ENCODE assay signal across 11 cellular contexts in genomic region chr9:98708103-98708932, GRCh38. TPM values are rescaled to one million over a fixed set of nuclear protein-coding genes. Genes with fewer than 3 reads are reported as not detected.
DNase-seq lines count a peak whose midpoint lies in the region; ATAC-seq and TF ChIP-seq lines count a peak whose summit lies in the region.
"Had no signal": no experiment of that assay in that cellular context is flagged by ENCODE, and none has a peak within 500 bp of the region (broad histone marks: within the 10 kb centered on the region; RNA-seq: fewer than 3 reads in every experiment).

No MANE protein-coding gene starts in this region.

- CTCF ChIA-PET in Calu3 (lab: Charles Lee) = no interaction called here

- no peaks in the 10 kb centered on the region for H3K36me3 ChIP-seq in HUES64 (ENCODE audit: insufficient read depth, low read length)
- H3K36me3 ChIP-seq in esophagus squamous epithelium = no peaks in the 10 kb centered on the region

- peak overlapping the region; percentile 50 for H3K4me3 ChIP-seq in HUES64 (ENCODE audit: low read length)
- H3K4me3 ChIP-seq in esophagus squamous epithelium = peak overlapping the region in 3 of 4 donors; percentile 10 to 54 (median 36)

- TF ChIP-seq POLR2A in esophagus squamous epithelium (IDR thresholded peaks at IDR 0.05) = no peak

- H3K4me3 Mint-ChIP-seq in Calu3 (ENCODE audit: low read depth, unreplicated experiment) (peak overlapping the region; percentile 43), osteocyte (ENCODE audit: unreplicated experiment) (peak overlapping the region; percentile 56)

- DNase-seq in Calu3 (no peak), esophagus squamous epithelium (lab: John Stamatoyannopoulos, UW) (no peak), osteocyte (ENCODE audit: extremely low spot score, unreplicated experiment) (no peak), HT-29 (ENCODE audit: low spot score) (no peak), NCI-H2081 treated with DMSO at 0.1 percent for 48 hours (lab: John Stamatoyannopoulos, UW) (no peak), SIG-M5 treated with dmso at 0.1 percent for 504 hours (lab: John Stamatoyannopoulos, UW; ENCODE audit: unreplicated experiment) (no peak)
- DNase-seq: activated CD4-positive, CD25-positive, alpha-beta regulatory T cell; hippocampal formation; stimulated activated naive CD4-positive, alpha-beta T cell had no signal

- no peaks in the 10 kb centered on the region for H3K4me1 Mint-ChIP-seq in Calu3 (ENCODE audit: low read depth, unreplicated experiment)
- H3K4me1 Mint-ChIP-seq in osteocyte (ENCODE audit: unreplicated experiment) = peaks cover 12% of the 10 kb centered on the region

- no peaks in the 10 kb centered on the region for H3K9me3 ChIP-seq in HUES64 (ENCODE audit: insufficient read depth, low read depth, low read length)
- no peaks in the 10 kb centered on the region for H3K9me3 ChIP-seq in esophagus squamous epithelium

- no peak overlapping the region for H3K27ac ChIP-seq in HUES64 (ENCODE audit: low read depth, low read length)
- H3K27ac ChIP-seq in esophagus squamous epithelium = no peak overlapping the region

- H3K27me3 Mint-ChIP-seq in Calu3 (ENCODE audit: unreplicated experiment) (peaks cover 85% of the 10 kb centered on the region), osteocyte (ENCODE audit: unreplicated experiment) (peaks cover 72% of the 10 kb centered on the region)

- no peaks in the 10 kb centered on the region for H3K4me1 ChIP-seq in HUES64 (ENCODE audit: insufficient read depth, low read length)
- H3K4me1 ChIP-seq in esophagus squamous epithelium = peaks cover 4 to 27% (median 7%) of the 10 kb centered on the region in 3 donors

- H3K9ac ChIP-seq in HUES64 (ENCODE audit: low read depth, low read length) = no peak overlapping the region; the same call in 1 of the 2 replicates

- H3K9me3 Mint-ChIP-seq in Calu3 (ENCODE audit: low read depth, unreplicated experiment) = no peaks in the 10 kb centered on the region
- no peaks in the 10 kb centered on the region for H3K9me3 Mint-ChIP-seq in osteocyte (ENCODE audit: unreplicated experiment)

- no TSS peak for BruUV-seq in Calu3 (replicated peaks; lab: Mats Ljungman, UMichigan)

- peaks cover 90% of the 10 kb centered on the region for H3K27me3 ChIP-seq in HUES64 (ENCODE audit: insufficient read depth, low read length)
- H3K27me3 ChIP-seq in esophagus squamous epithelium = peaks cover 9 to 93% (median 23%) of the 10 kb centered on the region in 4 donors

- 2% methylated on average over 89 of the region's 89 CpGs for WGBS in HUES64
- 5% methylated on average over 4 of the region's 89 CpGs; no CpG with 5 or more reads in 1 of the 2 donors for WGBS in esophagus squamous epithelium, 2 donors

- H3K27ac Mint-ChIP-seq in Calu3 (ENCODE audit: unreplicated experiment) (no peak overlapping the region), osteocyte (ENCODE audit: unreplicated experiment) (no peak overlapping the region)

- H3K36me3 Mint-ChIP-seq in Calu3 (ENCODE audit: insufficient read depth, unreplicated experiment) (no peaks in the 10 kb centered on the region), osteocyte (ENCODE audit: unreplicated experiment) (no peaks in the 10 kb centered on the region)

- intact Hi-C loops in Calu3 (cut with micrococcal nuclease; ENCODE audit: unreplicated experiment) (loop anchor here (10.0 kb wide), 2 partner anchors 134 to 394 kb away; no protein-coding TSS in a partner anchor), esophagus squamous epithelium (cut with DNase I) (no loop called here)

- TF ChIP-seq CTCF in Calu3 (IDR thresholded peaks at IDR 0.05; ENCODE audit: unreplicated experiment) (no peak), esophagus squamous epithelium (IDR thresholded peaks at IDR 0.05) (no peak), osteocyte (IDR thresholded peaks at IDR 0.05) (no peak)

- ATAC-seq in activated CD4-positive, CD25-positive, alpha-beta regulatory T cell treated with anti-CD3 and anti-CD28 coated beads, Interleukin-2, amount 50 U/mL, for 24 hours = no peak

RNA-seq across cellular contexts. Expression of gene GABBR2, which starts 0.4 kb away (rescaled TPM):
- 0.33 TPM in 1 of 2 replicates, not detected in the other for total RNA-seq in Calu3 (2022)
- polyA plus RNA-seq in HUES64 (2013, experiment 1 of 2) = 0.85 TPM
- polyA plus RNA-seq in HUES64 (2013, experiment 2 of 2) = 0.70 TPM
- not detected for total RNA-seq in esophagus squamous epithelium
- not detected in 2 replicates for total RNA-seq in osteocyte
- total RNA-seq in HT-29 (2014; rRNA removed; shearing (Covaris generic)) = not detected in 2 replicates
